1 cellular context compared by ENCODE assay signal in genomic region chr19:1290245-1290698, GRCh38.
TF ChIP-seq lines count a peak whose summit lies in the region.

No MANE protein-coding gene starts in this region.

TF ChIP-seq in HepG2, 621 proteins besides CTCF, POLR2A, EP300 and RAD21 (continued from another document):
- TF ChIP-seq ZMAT5 (CRISPR knock-in tag; IDR thresholded peaks at IDR 0.05; ENCODE audit: borderline replicate concordance, low read depth): no peak
- TF ChIP-seq ZNF747 (CRISPR knock-in tag; IDR thresholded peaks at IDR 0.05; ENCODE audit: borderline replicate concordance): no peak
- TF ChIP-seq, protein P1, sequence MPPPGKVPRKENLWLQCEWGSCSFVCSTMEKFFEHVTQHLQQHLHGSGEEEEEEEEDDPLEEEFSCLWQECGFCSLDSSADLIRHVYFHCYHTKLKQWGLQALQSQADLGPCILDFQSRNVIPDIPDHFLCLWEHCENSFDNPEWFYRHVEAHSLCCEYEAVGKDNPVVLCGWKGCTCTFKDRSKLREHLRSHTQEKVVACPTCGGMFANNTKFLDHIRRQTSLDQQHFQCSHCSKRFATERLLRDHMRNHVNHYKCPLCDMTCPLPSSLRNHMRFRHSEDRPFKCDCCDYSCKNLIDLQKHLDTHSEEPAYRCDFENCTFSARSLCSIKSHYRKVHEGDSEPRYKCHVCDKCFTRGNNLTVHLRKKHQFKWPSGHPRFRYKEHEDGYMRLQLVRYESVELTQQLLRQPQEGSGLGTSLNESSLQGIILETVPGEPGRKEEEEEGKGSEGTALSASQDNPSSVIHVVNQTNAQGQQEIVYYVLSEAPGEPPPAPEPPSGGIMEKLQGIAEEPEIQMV (CRISPR knock-in tag; IDR thresholded peaks at IDR 0.05; ENCODE audit: low read depth): no peak
- TF ChIP-seq, protein P2, sequence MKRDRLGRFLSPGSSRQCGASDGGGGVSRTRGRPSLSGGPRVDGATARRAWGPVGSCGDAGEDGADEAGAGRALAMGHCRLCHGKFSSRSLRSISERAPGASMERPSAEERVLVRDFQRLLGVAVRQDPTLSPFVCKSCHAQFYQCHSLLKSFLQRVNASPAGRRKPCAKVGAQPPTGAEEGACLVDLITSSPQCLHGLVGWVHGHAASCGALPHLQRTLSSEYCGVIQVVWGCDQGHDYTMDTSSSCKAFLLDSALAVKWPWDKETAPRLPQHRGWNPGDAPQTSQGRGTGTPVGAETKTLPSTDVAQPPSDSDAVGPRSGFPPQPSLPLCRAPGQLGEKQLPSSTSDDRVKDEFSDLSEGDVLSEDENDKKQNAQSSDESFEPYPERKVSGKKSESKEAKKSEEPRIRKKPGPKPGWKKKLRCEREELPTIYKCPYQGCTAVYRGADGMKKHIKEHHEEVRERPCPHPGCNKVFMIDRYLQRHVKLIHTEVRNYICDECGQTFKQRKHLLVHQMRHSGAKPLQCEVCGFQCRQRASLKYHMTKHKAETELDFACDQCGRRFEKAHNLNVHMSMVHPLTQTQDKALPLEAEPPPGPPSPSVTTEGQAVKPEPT (CRISPR knock-in tag; IDR thresholded peaks at IDR 0.05; ENCODE audit: low read depth): no peak
- TF ChIP-seq SRY (CRISPR knock-in tag; IDR thresholded peaks at IDR 0.05): no peak
- TF ChIP-seq ZNF224 (CRISPR knock-in tag; IDR thresholded peaks at IDR 0.05): no peak
- no peak for TF ChIP-seq ZSCAN30 (CRISPR knock-in tag; IDR thresholded peaks at IDR 0.05)
- TF ChIP-seq, protein P3, sequence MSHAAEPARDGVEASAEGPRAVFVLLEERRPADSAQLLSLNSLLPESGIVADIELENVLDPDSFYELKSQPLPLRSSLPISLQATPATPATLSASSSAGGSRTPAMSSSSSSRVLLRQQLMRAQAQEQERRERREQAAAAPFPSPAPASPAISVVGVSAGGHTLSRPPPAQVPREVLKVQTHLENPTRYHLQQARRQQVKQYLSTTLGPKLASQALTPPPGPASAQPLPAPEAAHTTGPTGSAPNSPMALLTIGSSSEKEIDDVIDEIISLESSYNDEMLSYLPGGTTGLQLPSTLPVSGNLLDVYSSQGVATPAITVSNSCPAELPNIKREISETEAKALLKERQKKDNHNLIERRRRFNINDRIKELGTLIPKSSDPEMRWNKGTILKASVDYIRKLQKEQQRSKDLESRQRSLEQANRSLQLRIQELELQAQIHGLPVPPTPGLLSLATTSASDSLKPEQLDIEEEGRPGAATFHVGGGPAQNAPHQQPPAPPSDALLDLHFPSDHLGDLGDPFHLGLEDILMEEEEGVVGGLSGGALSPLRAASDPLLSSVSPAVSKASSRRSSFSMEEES (CRISPR knock-in tag; IDR thresholded peaks at IDR 0.05): no peak
- TF ChIP-seq AGO2 (optimal IDR thresholded peaks at IDR 0.05; ENCODE audit: low read depth, low read length): peak; percentile 49
- TF ChIP-seq ZSCAN20 (CRISPR knock-in tag; IDR thresholded peaks at IDR 0.05; ENCODE audit: borderline replicate concordance): no peak
- no peak for TF ChIP-seq FOXA3 (CRISPR knock-in tag; IDR thresholded peaks at IDR 0.05)
- no peak for TF ChIP-seq MZF1 (CRISPR knock-in tag; IDR thresholded peaks at IDR 0.05; ENCODE audit: borderline replicate concordance)
- peak; percentile 12; the same call in 1 of the 2 replicates for TF ChIP-seq SP4 (CRISPR knock-in tag; IDR thresholded peaks at IDR 0.05)
- no peak for TF ChIP-seq PCBP2 (optimal IDR thresholded peaks at IDR 0.05; ENCODE audit: low read depth, low read length, poor library complexity, severe bottlenecking)
- no peak for TF ChIP-seq HDAC2 (CRISPR knock-in tag; IDR thresholded peaks at IDR 0.05)
- no peak for TF ChIP-seq FOXC1 (CRISPR knock-in tag; IDR thresholded peaks at IDR 0.05; ENCODE audit: borderline replicate concordance)
- TF ChIP-seq GATA4 (IDR thresholded peaks at IDR 0.05; ENCODE audit: borderline replicate concordance, low read depth): 0 out of 2 replicates have a peak, but pooled peaks have one; percentile 6
- no peak for TF ChIP-seq ZNF282 (IDR thresholded peaks at IDR 0.05; ENCODE audit: partially characterized antibody)
